1 cellular context compared by ENCODE assay signal in genomic region chr12:110583137-110584059, GRCh38.
TF ChIP-seq lines count a peak whose summit lies in the region.

Gene PPTC7 (minus strand): TSS chr12:110583318. CDS start chr12:110583031, 287 bp downstream.

TF ChIP-seq in GM12878, 131 proteins besides CTCF, POLR2A, EP300 and RAD21 (continued from another document and continues in another):
- TF ChIP-seq NFYA (IDR thresholded peaks at IDR 0.05; ENCODE audit: borderline replicate concordance, low read depth, low read length), result no peak
- no peak for TF ChIP-seq ZBTB11 (CRISPR knock-in tag; IDR thresholded peaks at IDR 0.05)
- no peak for TF ChIP-seq ZNF24 (IDR thresholded peaks at IDR 0.05)
- TF ChIP-seq RELA (IDR thresholded peaks at IDR 0.05; ENCODE audit: borderline replicate concordance, partially characterized antibody), result no peak
- TF ChIP-seq NR2C1 (IDR thresholded peaks at IDR 0.05), result 0 out of 2 replicates have a peak, but pooled peaks have one; percentile 9
- no peak for TF ChIP-seq MTA2 (IDR thresholded peaks at IDR 0.05; ENCODE audit: low read depth)
- TF ChIP-seq, protein P1, sequence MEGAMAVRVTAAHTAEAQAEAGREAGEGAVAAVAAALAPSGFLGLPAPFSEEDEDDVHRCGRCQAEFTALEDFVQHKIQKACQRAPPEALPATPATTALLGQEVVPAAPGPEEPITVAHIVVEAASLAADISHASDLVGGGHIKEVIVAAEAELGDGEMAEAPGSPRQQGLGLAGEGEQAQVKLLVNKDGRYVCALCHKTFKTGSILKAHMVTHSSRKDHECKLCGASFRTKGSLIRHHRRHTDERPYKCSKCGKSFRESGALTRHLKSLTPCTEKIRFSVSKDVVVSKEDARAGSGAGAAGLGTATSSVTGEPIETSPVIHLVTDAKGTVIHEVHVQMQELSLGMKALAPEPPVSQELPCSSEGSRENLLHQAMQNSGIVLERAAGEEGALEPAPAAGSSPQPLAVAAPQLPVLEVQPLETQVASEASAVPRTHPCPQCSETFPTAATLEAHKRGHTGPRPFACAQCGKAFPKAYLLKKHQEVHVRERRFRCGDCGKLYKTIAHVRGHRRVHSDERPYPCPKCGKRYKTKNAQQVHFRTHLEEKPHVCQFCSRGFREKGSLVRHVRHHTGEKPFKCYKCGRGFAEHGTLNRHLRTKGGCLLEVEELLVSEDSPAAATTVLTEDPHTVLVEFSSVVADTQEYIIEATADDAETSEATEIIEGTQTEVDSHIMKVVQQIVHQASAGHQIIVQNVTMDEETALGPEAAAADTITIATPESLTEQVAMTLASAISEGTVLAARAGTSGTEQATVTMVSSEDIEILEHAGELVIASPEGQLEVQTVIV (IDR thresholded peaks at IDR 0.05; ENCODE audit: borderline replicate concordance, partially characterized antibody), result no peak
- no peak for TF ChIP-seq SP1 (IDR thresholded peaks at IDR 0.05; ENCODE audit: low read depth, low read length)
- peak; percentile 18; the same call in 1 of the 2 replicates for TF ChIP-seq PAX5 (IDR thresholded peaks at IDR 0.05; ENCODE audit: borderline replicate concordance, low read depth, low read length)
- TF ChIP-seq BCL3 (IDR thresholded peaks at IDR 0.05; ENCODE audit: borderline replicate concordance, insufficient read depth, low read depth, low read length, poor library complexity, severe bottlenecking), result no peak
- TF ChIP-seq SPI1 (IDR thresholded peaks at IDR 0.05; ENCODE audit: borderline replicate concordance, insufficient read depth, low read depth, low read length), result no peak
- TF ChIP-seq CHD2 (IDR thresholded peaks at IDR 0.05; ENCODE audit: borderline replicate concordance, low read depth, low read length), result no peak
- TF ChIP-seq, protein P2, sequence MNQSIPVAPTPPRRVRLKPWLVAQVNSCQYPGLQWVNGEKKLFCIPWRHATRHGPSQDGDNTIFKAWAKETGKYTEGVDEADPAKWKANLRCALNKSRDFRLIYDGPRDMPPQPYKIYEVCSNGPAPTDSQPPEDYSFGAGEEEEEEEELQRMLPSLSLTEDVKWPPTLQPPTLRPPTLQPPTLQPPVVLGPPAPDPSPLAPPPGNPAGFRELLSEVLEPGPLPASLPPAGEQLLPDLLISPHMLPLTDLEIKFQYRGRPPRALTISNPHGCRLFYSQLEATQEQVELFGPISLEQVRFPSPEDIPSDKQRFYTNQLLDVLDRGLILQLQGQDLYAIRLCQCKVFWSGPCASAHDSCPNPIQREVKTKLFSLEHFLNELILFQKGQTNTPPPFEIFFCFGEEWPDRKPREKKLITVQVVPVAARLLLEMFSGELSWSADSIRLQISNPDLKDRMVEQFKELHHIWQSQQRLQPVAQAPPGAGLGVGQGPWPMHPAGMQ (IDR thresholded peaks at IDR 0.05; ENCODE audit: borderline replicate concordance), result no peak
- TF ChIP-seq ZZZ3 (IDR thresholded peaks at IDR 0.05; ENCODE audit: control insufficient read depth, insufficient read length, low read depth), result no peak
- no peak for TF ChIP-seq BRCA1 (IDR thresholded peaks at IDR 0.05; ENCODE audit: low read depth, low read length)
- TF ChIP-seq RCOR1 (conservative IDR thresholded peaks at IDR 0.05; ENCODE audit: low read depth, low read length), result no peak
- TF ChIP-seq GATAD2B (conservative IDR thresholded peaks at IDR 0.05; ENCODE audit: low read depth), result 0 out of 2 replicates have a peak, but pooled peaks have one; percentile 4
- TF ChIP-seq ESRRA (IDR thresholded peaks at IDR 0.05; ENCODE audit: low read length), result peak; percentile 69; the same call in 1 of the 2 replicates
- peak; percentile 98 for TF ChIP-seq NRF1 (conservative IDR thresholded peaks at IDR 0.05; ENCODE audit: low read depth, low read length)
- no peak for TF ChIP-seq BCL11A (IDR thresholded peaks at IDR 0.05; ENCODE audit: low read depth, low read length)
- no peak for TF ChIP-seq HSF1 (IDR thresholded peaks at IDR 0.05; ENCODE audit: low read depth, low read length)
- no peak for TF ChIP-seq JUND (IDR thresholded peaks at IDR 0.05; ENCODE audit: low read depth, low read length)
- TF ChIP-seq, protein P3, sequence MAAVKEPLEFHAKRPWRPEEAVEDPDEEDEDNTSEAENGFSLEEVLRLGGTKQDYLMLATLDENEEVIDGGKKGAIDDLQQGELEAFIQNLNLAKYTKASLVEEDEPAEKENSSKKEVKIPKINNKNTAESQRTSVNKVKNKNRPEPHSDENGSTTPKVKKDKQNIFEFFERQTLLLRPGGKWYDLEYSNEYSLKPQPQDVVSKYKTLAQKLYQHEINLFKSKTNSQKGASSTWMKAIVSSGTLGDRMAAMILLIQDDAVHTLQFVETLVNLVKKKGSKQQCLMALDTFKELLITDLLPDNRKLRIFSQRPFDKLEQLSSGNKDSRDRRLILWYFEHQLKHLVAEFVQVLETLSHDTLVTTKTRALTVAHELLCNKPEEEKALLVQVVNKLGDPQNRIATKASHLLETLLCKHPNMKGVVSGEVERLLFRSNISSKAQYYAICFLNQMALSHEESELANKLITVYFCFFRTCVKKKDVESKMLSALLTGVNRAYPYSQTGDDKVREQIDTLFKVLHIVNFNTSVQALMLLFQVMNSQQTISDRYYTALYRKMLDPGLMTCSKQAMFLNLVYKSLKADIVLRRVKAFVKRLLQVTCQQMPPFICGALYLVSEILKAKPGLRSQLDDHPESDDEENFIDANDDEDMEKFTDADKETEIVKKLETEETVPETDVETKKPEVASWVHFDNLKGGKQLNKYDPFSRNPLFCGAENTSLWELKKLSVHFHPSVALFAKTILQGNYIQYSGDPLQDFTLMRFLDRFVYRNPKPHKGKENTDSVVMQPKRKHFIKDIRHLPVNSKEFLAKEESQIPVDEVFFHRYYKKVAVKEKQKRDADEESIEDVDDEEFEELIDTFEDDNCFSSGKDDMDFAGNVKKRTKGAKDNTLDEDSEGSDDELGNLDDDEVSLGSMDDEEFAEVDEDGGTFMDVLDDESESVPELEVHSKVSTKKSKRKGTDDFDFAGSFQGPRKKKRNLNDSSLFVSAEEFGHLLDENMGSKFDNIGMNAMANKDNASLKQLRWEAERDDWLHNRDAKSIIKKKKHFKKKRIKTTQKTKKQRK (IDR thresholded peaks at IDR 0.05; ENCODE audit: low read depth, low read length), result no peak
- TF ChIP-seq SMC3 (IDR thresholded peaks at IDR 0.05; ENCODE audit: borderline replicate concordance, low read length), result no peak
- 0 out of 2 replicates have a peak, but pooled peaks have one; percentile 20 for TF ChIP-seq MXI1 (IDR thresholded peaks at IDR 0.05; ENCODE audit: low read depth, low read length)
- TF ChIP-seq POU2F2 (IDR thresholded peaks at IDR 0.05; ENCODE audit: borderline replicate concordance, low read depth, low read length), result no peak; the same call in 2 of the 3 replicates
- no peak for TF ChIP-seq SMAD5 (IDR thresholded peaks at IDR 0.05; ENCODE audit: low read depth)
- no peak for TF ChIP-seq SUPT20H (IDR thresholded peaks at IDR 0.05; ENCODE audit: borderline replicate concordance, control insufficient read depth, low read depth, low read length)
- no peak for TF ChIP-seq HDAC6 (IDR thresholded peaks at IDR 0.05; ENCODE audit: unreplicated experiment)
- TF ChIP-seq ZNF687 (IDR thresholded peaks at IDR 0.05), result no peak; the same call in 1 of the 2 replicates
- TF ChIP-seq FOXK2 (IDR thresholded peaks at IDR 0.05), result no peak
- no peak for TF ChIP-seq YBX1 (IDR thresholded peaks at IDR 0.05)
- TF ChIP-seq NKRF (conservative IDR thresholded peaks at IDR 0.05), result 0 out of 2 replicates have a peak, but pooled peaks have one; percentile 39
- no peak for TF ChIP-seq BHLHE40 (IDR thresholded peaks at IDR 0.05; ENCODE audit: borderline replicate concordance in 1 of 2, low read depth in 2 of 2, low read length in 1 of 2)
- TF ChIP-seq, protein P4, sequence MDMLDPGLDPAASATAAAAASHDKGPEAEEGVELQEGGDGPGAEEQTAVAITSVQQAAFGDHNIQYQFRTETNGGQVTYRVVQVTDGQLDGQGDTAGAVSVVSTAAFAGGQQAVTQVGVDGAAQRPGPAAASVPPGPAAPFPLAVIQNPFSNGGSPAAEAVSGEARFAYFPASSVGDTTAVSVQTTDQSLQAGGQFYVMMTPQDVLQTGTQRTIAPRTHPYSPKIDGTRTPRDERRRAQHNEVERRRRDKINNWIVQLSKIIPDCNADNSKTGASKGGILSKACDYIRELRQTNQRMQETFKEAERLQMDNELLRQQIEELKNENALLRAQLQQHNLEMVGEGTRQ (IDR thresholded peaks at IDR 0.05; ENCODE audit: borderline replicate concordance, low read depth, low read length), result no peak; the same call in 1 of the 2 replicates
